In the genomic region with DNA sequence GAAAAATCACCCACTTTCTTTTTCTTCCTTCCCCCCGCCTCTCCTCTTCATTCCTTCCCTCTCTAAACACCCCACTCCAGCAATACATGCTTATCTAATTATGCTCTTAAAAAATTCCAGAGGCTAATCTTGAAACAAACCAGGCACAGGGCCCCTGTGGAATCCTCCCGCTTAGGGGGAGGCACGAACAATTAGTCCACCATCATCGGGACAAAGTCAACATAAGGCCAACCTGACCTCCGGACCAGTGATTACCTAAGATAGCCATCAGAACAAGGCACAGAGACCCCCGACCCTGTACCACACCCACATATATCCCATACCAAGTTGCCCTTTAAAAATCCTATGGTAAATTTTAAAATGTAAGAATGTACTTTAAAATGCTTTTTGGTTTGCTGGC, we compare ENCODE assay signal across 15 cellular contexts.
"Had no signal": no experiment of that assay in that cellular context is flagged by ENCODE, and none has a peak within 500 bp of the region (broad histone marks: within the 10 kb centered on the region; RNA-seq: fewer than 3 reads in every experiment).

No MANE protein-coding gene starts in this region.

- H3K4me3 Mint-ChIP-seq: central memory CD8-positive, alpha-beta T cell; stimulated activated memory B cell treated with anti-CD40 and anti-IgM and Interleukin-4, amounts not matched to agents 10 μg/mL and 1 μg/mL and 100 μg/mL, for 72 hours had no signal

- DNase-seq: activated CD4-positive, alpha-beta T cell treated with anti-CD3 and anti-CD28 coated beads, Interleukin-2, amount 50 U/mL, for 1 hour; activated CD4-positive, CD25-positive, alpha-beta regulatory T cell; activated naive CD4-positive, alpha-beta T cell treated with anti-CD3 and anti-CD28 coated beads, Interleukin-2, amount 50 U/mL, for 16 hours; activated T-cell treated with anti-CD3 and anti-CD28 coated beads, Interleukin-2, amount 50 U/mL, for 1 hour; adrenal gland; effector memory CD4-positive, alpha-beta T cell; left lung; pancreas; small intestine; substantia nigra; T-helper 1 cell had no signal

- H3K27ac Mint-ChIP-seq: stimulated activated memory B cell treated with anti-CD40 and anti-IgM and Interleukin-4, amounts not matched to agents 10 μg/mL and 1 μg/mL and 100 μg/mL, for 72 hours had no signal

- H3K9me3 Mint-ChIP-seq: central memory CD8-positive, alpha-beta T cell had no signal

- ATAC-seq: left lung; pancreas; stimulated activated memory B cell treated with anti-CD40 and anti-IgM and Interleukin-4, amounts not matched to agents 10 μg/mL and 1 μg/mL and 100 μg/mL, for 72 hours had no signal

- H3K4me1 ChIP-seq: adrenal gland, left lung, pancreas, SJSA1, upper lobe of left lung had no signal

- H3K27ac ChIP-seq: adrenal gland, left lung, pancreas, SJSA1, upper lobe of left lung had no signal

- H3K36me3 Mint-ChIP-seq: stimulated activated memory B cell treated with anti-CD40 and anti-IgM and Interleukin-4, amounts not matched to agents 10 μg/mL and 1 μg/mL and 100 μg/mL, for 72 hours had no signal

- H3K27me3 ChIP-seq: adrenal gland, left lung, pancreas, SJSA1, upper lobe of left lung had no signal

- H3K9me3 ChIP-seq: adrenal gland, left lung, pancreas, SJSA1, upper lobe of left lung had no signal

- H3K27me3 Mint-ChIP-seq: central memory CD8-positive, alpha-beta T cell had no signal

- H3K36me3 ChIP-seq: adrenal gland, left lung, pancreas, SJSA1, upper lobe of left lung had no signal

- H3K4me1 Mint-ChIP-seq: stimulated activated memory B cell treated with anti-CD40 and anti-IgM and Interleukin-4, amounts not matched to agents 10 μg/mL and 1 μg/mL and 100 μg/mL, for 72 hours had no signal

- H3K4me3 ChIP-seq: adrenal gland, left lung, pancreas, SJSA1, upper lobe of left lung had no signal
